In the genomic region with DNA sequence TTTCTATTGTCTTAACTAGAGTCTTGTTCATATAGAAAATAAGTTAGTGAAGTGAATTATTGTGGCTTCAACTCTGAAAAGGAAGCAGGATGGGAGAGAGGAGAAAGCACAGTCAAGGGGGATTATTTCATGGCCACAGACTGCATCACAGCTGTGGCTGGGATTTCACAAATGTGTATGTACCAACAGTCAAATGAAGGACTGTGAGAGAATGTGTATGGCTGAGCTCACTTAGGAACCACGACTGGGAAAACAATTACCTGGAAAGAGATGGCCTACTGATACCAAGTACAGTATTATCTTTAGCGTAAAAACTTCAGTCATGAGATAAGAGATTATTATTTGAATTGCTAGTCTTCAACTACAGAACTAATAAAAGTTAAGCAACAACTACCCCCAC, we compare ENCODE assay signal across 31 cellular contexts. TPM values are rescaled to one million over a fixed set of nuclear protein-coding genes. Genes with fewer than 3 reads are reported as not detected.
DNase-seq lines count a peak whose midpoint lies in the region; ATAC-seq and TF ChIP-seq lines count a peak whose summit lies in the region.
"Had no signal": no experiment of that assay in that cellular context is flagged by ENCODE, and none has a peak within 500 bp of the region (broad histone marks: within the 10 kb centered on the region; RNA-seq: fewer than 3 reads in every experiment).

No MANE protein-coding gene starts in this region.

- no peak overlapping the region for H4K91ac ChIP-seq in mesenchymal stem cell (ENCODE audit: low read length)

- no peak overlapping the region for H3K18ac ChIP-seq in mesenchymal stem cell (ENCODE audit: low read depth in 1 of 2, low read length in 2 of 2)

- H3K9me3 ChIP-seq in Panc1 (ENCODE audit: control insufficient read depth, insufficient read depth, low read depth, low read length) (no peaks in the 10 kb centered on the region), mesenchymal stem cell (ENCODE audit: control insufficient read depth, low read length) (no peaks in the 10 kb centered on the region), gastroesophageal sphincter (no peaks in the 10 kb centered on the region), Karpas-422 (ENCODE audit: low read length) (no peaks in the 10 kb centered on the region)
- H3K9me3 ChIP-seq in CD4-positive, alpha-beta memory T cell (ENCODE audit: control insufficient read depth in 1 of 2, low read length in 2 of 2): no peaks in the 10 kb centered on the region
- H3K9me3 ChIP-seq: adrenal gland, left lung had no signal

- H3K4ac ChIP-seq in mesenchymal stem cell (ENCODE audit: low read depth in 1 of 2, low read length in 2 of 2): no peak overlapping the region

- H2BK120ac ChIP-seq in mesenchymal stem cell (ENCODE audit: low read depth, low read length): no peak overlapping the region

- no peaks in the 10 kb centered on the region for H3K27me3 Mint-ChIP-seq in CD4-positive, alpha-beta memory T cell
- H3K27me3 Mint-ChIP-seq in activated CD4-positive, alpha-beta T cell treated with anti-CD3 and anti-CD28 coated beads for 36 hours: no peaks in the 10 kb centered on the region
- H3K27me3 Mint-ChIP-seq: activated T-cell treated with anti-CD3 and anti-CD28 coated beads, Interleukin-2, amount 50 U/mL, for 24 hours; naive thymus-derived CD8-positive, alpha-beta T cell; T-cell had no signal

- H3K36me3 Mint-ChIP-seq in CD4-positive, alpha-beta memory T cell: peaks cover 0 to 3% of the 10 kb centered on the region in 2 donors
- no peaks in the 10 kb centered on the region for H3K36me3 Mint-ChIP-seq in activated CD4-positive, alpha-beta T cell treated with anti-CD3 and anti-CD28 coated beads for 36 hours (ENCODE audit: low read depth)

- H3K27me3 ChIP-seq in Panc1 (ENCODE audit: control insufficient read depth, insufficient read depth, low read length) (no peaks in the 10 kb centered on the region), mesenchymal stem cell (ENCODE audit: control insufficient read depth in 1 of 2, insufficient read depth in 1 of 2, low read length in 2 of 2) (no peaks in the 10 kb centered on the region), gastroesophageal sphincter (no peaks in the 10 kb centered on the region), Karpas-422 (ENCODE audit: low read length) (no peaks in the 10 kb centered on the region)
- no peaks in the 10 kb centered on the region for H3K27me3 ChIP-seq in CD4-positive, alpha-beta memory T cell (ENCODE audit: insufficient read depth, low read length)
- H3K27me3 ChIP-seq: adrenal gland; BLaER1 treated with 17β-estradiol and CSF1 and Interleukin-3, amounts not matched to agents 10 nM and 100 nM; brain microvascular endothelial cell; left lung had no signal

- 80% methylated on average over 1 of the region's 2 CpGs for WGBS in mesenchymal stem cell
- 73 to 75% methylated on average over 2 of the region's 2 CpGs for WGBS in gastroesophageal sphincter (ENCODE audit: low coverage in 1 of 2), 2 donors

- no peak overlapping the region for H3K14ac ChIP-seq in mesenchymal stem cell (ENCODE audit: low read length in 2 of 2)

- H3K9me2 ChIP-seq in Karpas-422 (replicated peaks; ENCODE audit: insufficient read depth, low read length): no peaks in the 10 kb centered on the region

- H3K9me3 Mint-ChIP-seq in CD4-positive, alpha-beta memory T cell: no peaks in the 10 kb centered on the region
- no peaks in the 10 kb centered on the region for H3K9me3 Mint-ChIP-seq in activated CD4-positive, alpha-beta T cell treated with anti-CD3 and anti-CD28 coated beads for 36 hours (ENCODE audit: low read depth)
- H3K9me3 Mint-ChIP-seq: activated T-cell treated with anti-CD3 and anti-CD28 coated beads, Interleukin-2, amount 50 U/mL, for 24 hours; T-cell had no signal

- H2AK5ac ChIP-seq in mesenchymal stem cell (ENCODE audit: low read length, severe bottlenecking): no peak overlapping the region

- no peak overlapping the region for H3K4me3 Mint-ChIP-seq in CD4-positive, alpha-beta memory T cell
- H3K4me3 Mint-ChIP-seq in activated CD4-positive, alpha-beta T cell treated with anti-CD3 and anti-CD28 coated beads for 36 hours: no peak overlapping the region
- H3K4me3 Mint-ChIP-seq: activated T-cell treated with anti-CD3 and anti-CD28 coated beads, Interleukin-2, amount 50 U/mL, for 24 hours; naive thymus-derived CD8-positive, alpha-beta T cell; T-cell had no signal

- CTCF ChIA-PET in Panc1 (lab: Charles Lee): no interaction called here
- CTCF ChIA-PET in CD4-positive, alpha-beta memory T cell (lab: Charles Lee; ENCODE audit: partially characterized antibody): no interaction called here
- CTCF ChIA-PET in activated CD4-positive, alpha-beta T cell treated with anti-CD3 and anti-CD28 coated beads for 36 hours (lab: Charles Lee): interaction anchor here (1.4 to 2.0 kb wide), 2 partner anchors 9 to 33 kb away, joined by 3 to 7 read pairs; no protein-coding TSS in a partner anchor

- H3K36me3 ChIP-seq in Panc1 (ENCODE audit: control insufficient read depth, insufficient read depth, low read length) (no peaks in the 10 kb centered on the region), mesenchymal stem cell (ENCODE audit: control insufficient read depth in 1 of 2, insufficient read depth in 2 of 2, low read depth in 1 of 2, low read length in 2 of 2) (no peaks in the 10 kb centered on the region), gastroesophageal sphincter (no peaks in the 10 kb centered on the region), Karpas-422 (ENCODE audit: insufficient read depth, low read length) (no peaks in the 10 kb centered on the region)
- no peaks in the 10 kb centered on the region for H3K36me3 ChIP-seq in CD4-positive, alpha-beta memory T cell (ENCODE audit: insufficient read depth, low read length)
- H3K36me3 ChIP-seq: adrenal gland; BLaER1 treated with 17β-estradiol and CSF1 and Interleukin-3, amounts not matched to agents 10 nM and 100 nM; brain microvascular endothelial cell; left lung had no signal

- peaks cover 25 to 51% (median 33%) of the 10 kb centered on the region in 4 donors for H3K4me1 Mint-ChIP-seq in CD4-positive, alpha-beta memory T cell
- peaks cover 27% of the 10 kb centered on the region for H3K4me1 Mint-ChIP-seq in activated CD4-positive, alpha-beta T cell treated with anti-CD3 and anti-CD28 coated beads for 36 hours

- peak overlapping the region in 1 of 7 donors; percentile 9 for H3K27ac Mint-ChIP-seq in CD4-positive, alpha-beta memory T cell
- no peak overlapping the region for H3K27ac Mint-ChIP-seq in activated CD4-positive, alpha-beta T cell treated with anti-CD3 and anti-CD28 coated beads for 36 hours
- H3K27ac Mint-ChIP-seq: activated T-cell treated with anti-CD3 and anti-CD28 coated beads, Interleukin-2, amount 50 U/mL, for 24 hours had no signal

- H2BK15ac ChIP-seq in mesenchymal stem cell (ENCODE audit: low read depth, poor library complexity, severe bottlenecking): no peak overlapping the region

- no peak overlapping the region for H2BK5ac ChIP-seq in mesenchymal stem cell (ENCODE audit: low read depth, low read length, poor library complexity, severe bottlenecking)

- no peak overlapping the region for H4K8ac ChIP-seq in mesenchymal stem cell (ENCODE audit: low read length)

- H3K4me3 ChIP-seq in Panc1 (ENCODE audit: low read depth in 2 of 2, low read length in 2 of 2) (no peak overlapping the region), mesenchymal stem cell (ENCODE audit: insufficient read depth in 1 of 2, low read depth in 1 of 2, low read length in 2 of 2) (no peak overlapping the region), gastroesophageal sphincter (no peak overlapping the region), Karpas-422 (ENCODE audit: low read length) (no peak overlapping the region)
- no peak overlapping the region for H3K4me3 ChIP-seq in CD4-positive, alpha-beta memory T cell (ENCODE audit: low read length in 2 of 2)
- H3K4me3 ChIP-seq: adrenal gland; BLaER1 treated with 17β-estradiol and CSF1 and Interleukin-3, amounts not matched to agents 10 nM and 100 nM; K562; left lung had no signal

- ATAC-seq in Panc1 (peak; percentile 58; the same call in 1 of the 2 replicates), gastroesophageal sphincter (no peak)
- ATAC-seq in activated CD4-positive, alpha-beta T cell treated with anti-CD3 and anti-CD28 coated beads for 36 hours: no peak
- ATAC-seq: K562; left lung; naive thymus-derived CD8-positive, alpha-beta T cell; right cardiac atrium; T-cell had no signal

- H3K79me1 ChIP-seq in mesenchymal stem cell (replicated peaks; ENCODE audit: low read length, poor library complexity, severe bottlenecking): peaks cover 6% of the 10 kb centered on the region

- BruUV-seq in Panc1 (replicated peaks; lab: Mats Ljungman, UMichigan): no TSS peak

- DNase-seq in AML-193 (lab: John Stamatoyannopoulos, UW) (peak; percentile 43 to 53), HuH-7 (ENCODE audit: low spot score) (peak; percentile 48), Panc1 (ENCODE audit: low read depth, low spot score) (no peak), mesenchymal stem cell (peak; percentile 46), Karpas-422 (no peak)
- DNase-seq in CD4-positive, alpha-beta memory T cell: no peak
- DNase-seq in activated CD4-positive, alpha-beta T cell treated with anti-CD3 and anti-CD28 coated beads for 36 hours: no peak
- DNase-seq: ACHN; activated CD4-positive, alpha-beta T cell treated with anti-CD3 and anti-CD28 coated beads for 4 hours; activated naive CD4-positive, alpha-beta T cell treated with Interleukin-2 at 50 U/mL for 16 hours; activated T-cell treated with anti-CD3 and anti-CD28 coated beads, Interleukin-2, amount 50 U/mL, for 24 hours; adrenal gland; brain microvascular endothelial cell; Calu3; effector CD8-positive, alpha-beta T cell; erythroblast; foreskin fibroblast; left lung; midbrain; naive thymus-derived CD8-positive, alpha-beta T cell; NCI-H1694 treated with DMSO at 0.1 percent for 48 hours; NCI-H748 treated with DMSO at 0.1 percent for 48 hours; right cardiac atrium; Right ventricle myocardium superior; stimulated activated CD4-positive, alpha-beta T cell treated with anti-CD3 and anti-CD28 coated beads, Interleukin-12 subunit alpha, Interleukin-12 subunit beta, amount 100 ng/mL, for 4 hours; stimulated activated CD4-positive, alpha-beta T cell treated with anti-CD3 and anti-CD28 coated beads, Interleukin-4, amount 100 ng/mL, for 24 hours; stimulated activated naive CD4-positive, alpha-beta T cell; T-cell had no signal

- H3K79me2 ChIP-seq in Karpas-422 (ENCODE audit: low read length): no peaks in the 10 kb centered on the region

- no peak overlapping the region for H3K23ac ChIP-seq in mesenchymal stem cell (ENCODE audit: low read length in 2 of 2)

- H2BK12ac ChIP-seq in mesenchymal stem cell (ENCODE audit: low read length in 2 of 2): no peak overlapping the region

- no peak overlapping the region for H3K4me2 ChIP-seq in mesenchymal stem cell (ENCODE audit: low read length, poor library complexity, severe bottlenecking)
- H3K4me2 ChIP-seq in Karpas-422 (ENCODE audit: low read depth, low read length, poor library complexity, severe bottlenecking): no peak overlapping the region

- POLR2A ChIA-PET in Panc1 (lab: Charles Lee): no interaction called here
- POLR2A ChIA-PET in CD4-positive, alpha-beta memory T cell (lab: Charles Lee; ENCODE audit: partially characterized antibody): interaction anchor here (1.0 to 1.4 kb wide), 3 partner anchors 12 to 481 kb away, joined by 3 to 4 read pairs (median 3); no protein-coding TSS in a partner anchor
- POLR2A ChIA-PET in activated CD4-positive, alpha-beta T cell treated with anti-CD3 and anti-CD28 coated beads for 36 hours (lab: Charles Lee): no interaction called here

- no peaks in the 10 kb centered on the region for H4K20me1 ChIP-seq in Karpas-422 (ENCODE audit: insufficient read depth, low read depth, low read length)
- H4K20me1 ChIP-seq: BLaER1 treated with 17β-estradiol and CSF1 and Interleukin-3, amounts not matched to agents 10 nM and 100 nM had no signal

- H3K27ac ChIP-seq in Panc1 (ENCODE audit: low read length): no peak overlapping the region
- H3K27ac ChIP-seq in mesenchymal stem cell (ENCODE audit: low read length, poor library complexity, severe bottlenecking): no peak overlapping the region
- H3K27ac ChIP-seq in gastroesophageal sphincter: no peak overlapping the region
- no peak overlapping the region for H3K27ac ChIP-seq in CD4-positive, alpha-beta memory T cell (ENCODE audit: low read depth, low read length)
- H3K27ac ChIP-seq in Karpas-422 (ENCODE audit: low read length): no peak overlapping the region
- H3K27ac ChIP-seq: adrenal gland; BLaER1 treated with 17β-estradiol and CSF1 and Interleukin-3, amounts not matched to agents 10 nM and 100 nM; brain microvascular endothelial cell; left lung had no signal

- H3K9ac ChIP-seq in mesenchymal stem cell (ENCODE audit: low read length) (no peak overlapping the region), Karpas-422 (ENCODE audit: low read length) (no peak overlapping the region)
- H3K9ac ChIP-seq: BLaER1 treated with 17β-estradiol and CSF1 and Interleukin-3, amounts not matched to agents 10 nM and 100 nM had no signal

- no peak for TF ChIP-seq POLR2A in gastroesophageal sphincter (IDR thresholded peaks at IDR 0.05)

- in situ Hi-C loops in Panc1 (cut with HindIII; ENCODE audit: low pct_unique_long_range_greater_than_20kb, low sequenced_read_pairs): no loop called here

- no peak for TF ChIP-seq EP300 in gastroesophageal sphincter (IDR thresholded peaks at IDR 0.05)

- TF ChIP-seq CTCF in Panc1 (IDR thresholded peaks at IDR 0.05) (no peak), gastroesophageal sphincter (IDR thresholded peaks at IDR 0.05) (no peak)

- H2AFZ ChIP-seq in mesenchymal stem cell (ENCODE audit: low read depth, low read length): no peak overlapping the region
- H2AFZ ChIP-seq in Karpas-422 (ENCODE audit: low read length): no peak overlapping the region

- H3K4me1 ChIP-seq in Panc1 (ENCODE audit: control insufficient read depth, insufficient read depth, low read length) (no peaks in the 10 kb centered on the region), mesenchymal stem cell (ENCODE audit: control insufficient read depth, insufficient read depth, low read depth, low read length) (no peaks in the 10 kb centered on the region), gastroesophageal sphincter (peaks cover 0 to 34% (median 0%) of the 10 kb centered on the region in 3 donors), Karpas-422 (ENCODE audit: low read length) (peaks cover 10% of the 10 kb centered on the region)
- H3K4me1 ChIP-seq in CD4-positive, alpha-beta memory T cell (ENCODE audit: insufficient read depth, low read length): peaks cover 21% of the 10 kb centered on the region

- intact Hi-C loops in Panc1 (cut with micrococcal nuclease; ENCODE audit: unreplicated experiment): no loop called here
- intact Hi-C loops in CD4-positive, alpha-beta memory T cell (cut with micrococcal nuclease): no loop called here
- intact Hi-C loops in activated CD4-positive, alpha-beta T cell treated with anti-CD3 and anti-CD28 coated beads for 36 hours (cut with DNase I, micrococcal nuclease): no loop called here

RNA-seq across cellular contexts. Expression of a gene that starts 54.9 kb away (rescaled TPM):
- 11.3 TPM for total RNA-seq in Panc1 (2021; ENCODE audit: unreplicated experiment)
- 5.5 TPM for polyA plus RNA-seq in Panc1 (2012; ENCODE audit: insufficient read length)
- polyA plus RNA-seq in mesenchymal stem cell (2013, experiment 1 of 2): 10.1 TPM
- polyA plus RNA-seq in mesenchymal stem cell (2013, experiment 2 of 2): 10.9 TPM
- 10 to 100 TPM; 50.8 to 80.5 (median 78.0) TPM for total RNA-seq in gastroesophageal sphincter
- total RNA-seq in CD4-positive, alpha-beta memory T cell: 10 to 100 TPM; 45.7 to 47.3 TPM
- 10 to 100 TPM; 37.0 to 51.7 TPM for polyA plus RNA-seq in CD4-positive, alpha-beta memory T cell
- total RNA-seq in Karpas-422 (2014; rRNA removed; shearing (Covaris generic); ENCODE audit: low replicate concordance): 1.3 and 1.9 TPM in 2 replicates
- total RNA-seq in activated CD4-positive, alpha-beta T cell treated with anti-CD3 and anti-CD28 coated beads for 36 hours: 10 to 100 TPM in 1 of 2 experiments, 1 to 10 TPM in 1; 9.7 to 10.0 TPM

RNA-seq across cellular contexts. Expression of a gene that starts 55.5 kb away (rescaled TPM):
- total RNA-seq in Panc1 (2021; ENCODE audit: unreplicated experiment) (37.6 TPM), gastroesophageal sphincter (10 to 100 TPM; 11.0 to 30.0 (median 16.3) TPM)
- 15.0 TPM for polyA plus RNA-seq in Panc1 (2012; ENCODE audit: insufficient read length)
- 15.8 TPM for polyA plus RNA-seq in mesenchymal stem cell (2013, experiment 1 of 2)
- polyA plus RNA-seq in mesenchymal stem cell (2013, experiment 2 of 2): 16.7 TPM
- total RNA-seq in CD4-positive, alpha-beta memory T cell: 1 to 10 TPM; 5.7 to 9.2 TPM
- polyA plus RNA-seq in CD4-positive, alpha-beta memory T cell: 1 to 10 TPM; 6.3 to 7.4 TPM
- 16.6 and 28.2 TPM in 2 replicates for total RNA-seq in Karpas-422 (2014; rRNA removed; shearing (Covaris generic); ENCODE audit: low replicate concordance)
- 10 to 100 TPM; 23.8 to 36.9 TPM for total RNA-seq in activated CD4-positive, alpha-beta T cell treated with anti-CD3 and anti-CD28 coated beads for 36 hours

Comparison
In these comparisons a context has a peak if more than half of its experiments do, and no peak if none do; other contexts are left out.
1. DNase-seq: peak in AML-193 (2 of 2), HuH-7 (single experiment) and mesenchymal stem cell (single experiment); none in Panc1 (single experiment), CD4-positive, alpha-beta memory T cell (0 of 5), Karpas-422 (single experiment) and activated CD4-positive, alpha-beta T cell treated with anti-CD3 and anti-CD28 coated beads for 36 hours (single experiment).